In genomic region chr6:75368864-75369402, GRCh38 we compare ENCODE assay signal across 27 cellular contexts.
DNase-seq lines count a peak whose midpoint lies in the region; ATAC-seq, FAIRE-seq and TF ChIP-seq lines count a peak whose summit lies in the region.
"Had no signal": no experiment of that assay in that cellular context is flagged by ENCODE, and none has a peak within 500 bp of the region (broad histone marks: within the 10 kb centered on the region; RNA-seq: fewer than 3 reads in every experiment).

No MANE protein-coding gene starts in this region.

- H2BK12ac ChIP-seq in mesenchymal stem cell (ENCODE audit: low read length in 2 of 2) = peak overlapping the region in 1 of 2 experiments; percentile 77

- H3K4me2 ChIP-seq in A549 = peak overlapping the region; percentile 71
- no peak overlapping the region for H3K4me2 ChIP-seq in mesenchymal stem cell (ENCODE audit: low read length, poor library complexity, severe bottlenecking)

- no peak overlapping the region for H2BK5ac ChIP-seq in mesenchymal stem cell (ENCODE audit: low read depth, low read length, poor library complexity, severe bottlenecking)

- H3K27ac ChIP-seq in A549 (peak overlapping the region; percentile 88 to 92), gastroesophageal sphincter (peak overlapping the region; percentile 40 to 72 (median 66)), mesenchymal stem cell (ENCODE audit: low read length, poor library complexity, severe bottlenecking) (no peak overlapping the region), sigmoid colon (peak overlapping the region; percentile 10 to 70 (median 64))
- H3K27ac ChIP-seq: parathyroid adenoma, skin epidermis had no signal

- TF ChIP-seq POLR2A in A549 (IDR thresholded peaks at IDR 0.05; ENCODE audit: low read length) (no peak), gastroesophageal sphincter (IDR thresholded peaks at IDR 0.05) (no peak), sigmoid colon (IDR thresholded peaks at IDR 0.05) (no peak)

- DNase-seq in A549 (ENCODE audit: low read depth in 1 of 2, low spot score in 1 of 2) (no peak), mesenchymal stem cell (no peak), sigmoid colon (no peak), NCI-H524 (lab: John Stamatoyannopoulos, UW) (no peak), HT-29 (ENCODE audit: low spot score) (no peak)
- DNase-seq in activated CD4-positive, CD25-positive, alpha-beta regulatory T cell treated with anti-CD3 and anti-CD28 coated beads, Interleukin-2, amount 50 U/mL, for 72 hours = no peak
- DNase-seq: 8988T; activated CD8-positive, alpha-beta memory T cell treated with anti-CD3 and anti-CD28 coated beads for 24 hours; activated naive CD4-positive, alpha-beta T cell; activated T-cell treated with anti-CD3 and anti-CD28 coated beads, Interleukin-2, amount 50 U/mL, for 24 hours; AML-193; amniotic stem cell; CD8-positive, alpha-beta T cell; dorsolateral prefrontal cortex; GF-D8; naive thymus-derived CD8-positive, alpha-beta T cell; NCI-H1694; NCI-H2227 treated with DMSO at 0.1 percent for 48 hours; stimulated activated CD4-positive, alpha-beta T cell treated with anti-CD3 and anti-CD28 coated beads, Interleukin-2, amount 100 ng/mL, for 24 hours; SW 1271 had no signal

- H3K36me3 ChIP-seq in gastroesophageal sphincter (peaks cover 0 to 4% of the 10 kb centered on the region in 2 donors), mesenchymal stem cell (ENCODE audit: control insufficient read depth in 1 of 2, insufficient read depth in 2 of 2, low read depth in 1 of 2, low read length in 2 of 2) (no peaks in the 10 kb centered on the region), sigmoid colon (no peaks in the 10 kb centered on the region)

- ATAC-seq in A549 (peak; percentile 54 to 63; a peak in 5 of 6 replicates), gastroesophageal sphincter (peak; percentile 78), HG03039 (IDR thresholded peaks at IDR 0.05; ENCODE audit: unreplicated experiment) (no peak)
- ATAC-seq: activated CD4-positive, CD25-positive, alpha-beta regulatory T cell treated with anti-CD3 and anti-CD28 coated beads, Interleukin-2, amount 50 U/mL, for 24 hours; CD8-positive, alpha-beta T cell; naive thymus-derived CD8-positive, alpha-beta T cell; stimulated activated effector memory CD8-positive, alpha-beta T cell treated with anti-CD3 and anti-CD28 coated beads, Interleukin-12 subunit alpha, Interleukin-12 subunit beta, amount 100 ng/mL, for 72 hours had no signal

- H3K9ac ChIP-seq in mesenchymal stem cell (ENCODE audit: low read length) = no peak overlapping the region
- H3K9ac ChIP-seq: parathyroid adenoma had no signal

- no peak overlapping the region for H4K8ac ChIP-seq in mesenchymal stem cell (ENCODE audit: low read length)

- TF ChIP-seq RAD21 in A549 (conservative IDR thresholded peaks at IDR 0.05 in 1 of 2, IDR thresholded peaks at IDR 0.05 in 1 of 2) = no peak

- H3K9me3 ChIP-seq in A549 (no peaks in the 10 kb centered on the region), gastroesophageal sphincter (peaks cover 0 to 6% (median 0%) of the 10 kb centered on the region in 3 donors), mesenchymal stem cell (ENCODE audit: control insufficient read depth, low read length) (no peaks in the 10 kb centered on the region), sigmoid colon (no peaks in the 10 kb centered on the region)

- H3K14ac ChIP-seq in mesenchymal stem cell (ENCODE audit: low read length in 2 of 2) = peak overlapping the region in 1 of 2 experiments; percentile 28

- CTCF ChIA-PET in A549 (lab: Yijun Ruan, JAX) = interaction anchor here (0.6 to 4.3 kb wide), 23 partner anchors 7 to 739 kb away, joined by 3 to 42 read pairs (median 4); no protein-coding TSS in a partner anchor

- 49% methylated on average over 3 of the region's 3 CpGs for WGBS in A549 (ENCODE audit: missing lambda C conversion rate)
- WGBS in gastroesophageal sphincter (ENCODE audit: low coverage in 1 of 2), 2 donors = 75% methylated on average over 2 of the region's 3 CpGs
- WGBS in mesenchymal stem cell = 98% methylated on average over 3 of the region's 3 CpGs
- 92 to 96% methylated on average over 3 of the region's 3 CpGs for WGBS in sigmoid colon, 2 donors

- no peak overlapping the region for H3K23ac ChIP-seq in mesenchymal stem cell (ENCODE audit: low read length in 2 of 2)

- H3K27me3 ChIP-seq in gastroesophageal sphincter = no peaks in the 10 kb centered on the region
- H3K27me3 ChIP-seq in mesenchymal stem cell (ENCODE audit: control insufficient read depth in 1 of 2, insufficient read depth in 1 of 2, low read length in 2 of 2) = no peaks in the 10 kb centered on the region
- no peaks in the 10 kb centered on the region for H3K27me3 ChIP-seq in sigmoid colon
- H3K27me3 ChIP-seq: dorsolateral prefrontal cortex had no signal

- no peak overlapping the region for H4K91ac ChIP-seq in mesenchymal stem cell (ENCODE audit: low read length)

- H2BK120ac ChIP-seq in mesenchymal stem cell (ENCODE audit: low read depth, low read length) = no peak overlapping the region

- FAIRE-seq in A549 (lab: Jason Lieb, UNC) = no peak
- FAIRE-seq: islet of Langerhans had no signal

- H3K18ac ChIP-seq in mesenchymal stem cell (ENCODE audit: low read depth in 1 of 2, low read length in 2 of 2) = peak overlapping the region; percentile 19 to 57

- POLR2A ChIA-PET in A549 (lab: Yijun Ruan, JAX) = interaction anchor here (1.0 to 1.5 kb wide), 3 partner anchors 7 to 177 kb away, joined by 3 to 11 read pairs (median 4); no protein-coding TSS in a partner anchor

- H3K4ac ChIP-seq in mesenchymal stem cell (ENCODE audit: low read depth in 1 of 2, low read length in 2 of 2) = no peak overlapping the region

- no peak overlapping the region for H2AFZ ChIP-seq in mesenchymal stem cell (ENCODE audit: low read depth, low read length)

- H2AK5ac ChIP-seq in mesenchymal stem cell (ENCODE audit: low read length, severe bottlenecking) = peak overlapping the region; percentile 93

- TF ChIP-seq EP300 in A549 (IDR thresholded peaks at IDR 0.05) (no peak), gastroesophageal sphincter (IDR thresholded peaks at IDR 0.05) (no peak), sigmoid colon (IDR thresholded peaks at IDR 0.05) (no peak)

- TF ChIP-seq CTCF in A549 (IDR thresholded peaks at IDR 0.05) (no peak), gastroesophageal sphincter (IDR thresholded peaks at IDR 0.05) (no peak), sigmoid colon (IDR thresholded peaks at IDR 0.05) (no peak)

- intact Hi-C loops in sigmoid colon (cut with DNase I) = loop anchor here (2.0 to 5.0 kb wide), 3 partner anchors 67 to 158 kb away; no protein-coding TSS in a partner anchor

- H3K4me1 ChIP-seq in A549 (peaks cover 62% of the 10 kb centered on the region), gastroesophageal sphincter (peaks cover 9 to 44% (median 10%) of the 10 kb centered on the region in 3 donors), mesenchymal stem cell (ENCODE audit: control insufficient read depth, insufficient read depth, low read depth, low read length) (peaks cover 4% of the 10 kb centered on the region), sigmoid colon (peaks cover 0 to 35% (median 28%) of the 10 kb centered on the region in 4 donors)
- H3K4me1 ChIP-seq: parathyroid adenoma had no signal

- H2BK15ac ChIP-seq in mesenchymal stem cell (ENCODE audit: low read depth, poor library complexity, severe bottlenecking) = no peak overlapping the region

- H3K4me3 ChIP-seq in A549 (no peak overlapping the region), gastroesophageal sphincter (no peak overlapping the region), mesenchymal stem cell (ENCODE audit: insufficient read depth in 1 of 2, low read depth in 1 of 2, low read length in 2 of 2) (no peak overlapping the region), sigmoid colon (no peak overlapping the region)
- H3K4me3 ChIP-seq: dorsolateral prefrontal cortex, skin epidermis had no signal

- no peaks in the 10 kb centered on the region for H3K79me1 ChIP-seq in mesenchymal stem cell (replicated peaks; ENCODE audit: low read length, poor library complexity, severe bottlenecking)

TF ChIP-seq in A549, 52 proteins besides CTCF, POLR2A, EP300 and RAD21:
- TF ChIP-seq ATOH8 (CRISPR knock-in tag; IDR thresholded peaks at IDR 0.05; ENCODE audit: low read depth) (no peak), MAFK (IDR thresholded peaks at IDR 0.05; ENCODE audit: partially characterized antibody) (no peak), GATA3 (IDR thresholded peaks at IDR 0.05; ENCODE audit: borderline replicate concordance) (no peak), HOXB13 (CRISPR knock-in tag; IDR thresholded peaks at IDR 0.05; ENCODE audit: low read depth) (0 out of 2 replicates have a peak, but pooled peaks have one; percentile 24), FOSL2 (IDR thresholded peaks at IDR 0.05) (no peak), FOSL2 (CRISPR knock-in tag; IDR thresholded peaks at IDR 0.05) (no peak), TFCP2L1 (CRISPR knock-in tag; IDR thresholded peaks at IDR 0.05) (no peak)
TF ChIP-seq in A549: peak in this region for 1.
